Comparison of ENCODE assay signal across 8 cellular contexts in the genomic region with DNA sequence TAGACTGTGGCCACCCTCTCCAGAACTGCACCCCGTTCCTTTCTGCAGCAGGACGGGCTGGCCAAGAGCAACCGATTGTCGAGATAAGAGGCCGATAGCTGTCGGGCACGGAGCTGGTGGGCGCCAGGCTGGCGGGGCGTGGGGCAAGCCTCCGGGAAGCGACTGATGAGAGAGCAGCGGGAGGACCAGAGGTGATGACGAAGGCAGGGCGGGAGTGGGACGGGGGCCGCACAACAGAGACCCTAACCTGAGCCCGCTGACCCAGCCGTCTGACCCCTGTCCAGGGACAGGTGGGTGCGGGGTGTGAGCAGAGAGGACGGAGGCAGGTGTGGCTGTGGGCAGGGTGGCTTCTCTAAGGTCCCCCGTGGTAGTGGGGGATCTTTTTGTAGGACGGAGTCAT. TPM values are rescaled to one million over a fixed set of nuclear protein-coding genes. Genes with fewer than 3 reads are reported as not detected.
A peak's percentile ranks its signal among the peaks of the same experiment; 100 is the strongest.
DNase-seq lines count a peak whose midpoint lies in the region; ATAC-seq and TF ChIP-seq lines count a peak whose summit lies in the region.

No MANE protein-coding gene starts in this region.

- no peaks in the 10 kb centered on the region for H3K9me3 ChIP-seq in SK-N-SH
- H3K9me3 ChIP-seq in SJSA1 (replicated peaks) = no peaks in the 10 kb centered on the region
- H3K9me3 ChIP-seq in esophagus muscularis mucosa = peaks cover 0 to 5% (median 0%) of the 10 kb centered on the region in 4 donors
- H3K9me3 ChIP-seq in spleen = no peaks in the 10 kb centered on the region

- peak overlapping the region; percentile 79; the same call in 1 of the 2 replicates for H3K4me2 ChIP-seq in SK-N-SH

- TF ChIP-seq POLR2A in esophagus muscularis mucosa (IDR thresholded peaks at IDR 0.05; ENCODE audit: low read depth) (no peak), spleen (IDR thresholded peaks at IDR 0.05) (no peak)

- TF ChIP-seq CTCF in SK-N-SH (IDR thresholded peaks at IDR 0.05) (no peak), esophagus muscularis mucosa (IDR thresholded peaks at IDR 0.05) (no peak), spleen (IDR thresholded peaks at IDR 0.05 in 8 of 11, conservative IDR thresholded peaks at IDR 0.05 in 3 of 11) (no peak)

- TF ChIP-seq EP300 in SK-N-SH (IDR thresholded peaks at IDR 0.05; ENCODE audit: borderline replicate concordance in 1 of 2, low read depth in 1 of 2, low read length in 1 of 2) (no peak), esophagus muscularis mucosa (IDR thresholded peaks at IDR 0.05) (no peak)

- 86% methylated on average over 19 of the region's 23 CpGs for WGBS in SK-N-SH (ENCODE audit: low lambda C conversion rate)
- WGBS in esophagus muscularis mucosa = 66% methylated on average over 12 of the region's 23 CpGs
- WGBS in spleen, 5 donors = 57 to 79% (median 60%) methylated on average over 21 to 23 of the region's 23 CpGs

- H3K27ac ChIP-seq in SK-N-SH (ENCODE audit: low read depth in 2 of 2, low read length in 1 of 2) (no peak overlapping the region; a peak in 1 of 4 replicates), SJSA1 (peak overlapping the region; percentile 73; the same call in 1 of the 2 replicates), esophagus muscularis mucosa (replicated peaks in 1 of 4) (peak overlapping the region; percentile 84 to 86 (median 84)), spleen (peak overlapping the region; percentile 86 to 97 (median 89))

- CTCF ChIA-PET in SK-N-SH (lab: Yijun Ruan, JAX) = no interaction called here

- H3K4me1 ChIP-seq in SK-N-SH (ENCODE audit: control insufficient read depth in 1 of 2, insufficient read depth in 2 of 2, low read depth in 1 of 2, low read length in 1 of 2) (peaks cover 0 to 3% of the 10 kb centered on the region in 2 experiments; a peak in 1 of 4 replicates), SJSA1 (replicated peaks) (peaks cover 10% of the 10 kb centered on the region), esophagus muscularis mucosa (peaks cover 4 to 15% (median 13%) of the 10 kb centered on the region in 4 donors), spleen (peaks cover 0 to 29% (median 14%) of the 10 kb centered on the region in 6 donors)

- H3K79me2 ChIP-seq in SK-N-SH (ENCODE audit: insufficient read depth) = no peaks in the 10 kb centered on the region

- H2AFZ ChIP-seq in SK-N-SH (ENCODE audit: low read depth) = no peak overlapping the region

- no peak overlapping the region for H3K9ac ChIP-seq in SK-N-SH

- no peak for ATAC-seq in SK-N-SH treated with all-trans-retinoic acid at 6 μM for 48 hours
- ATAC-seq in HG03159 (IDR thresholded peaks at IDR 0.05; ENCODE audit: unreplicated experiment) = no peak
- ATAC-seq in GM18873 (IDR thresholded peaks at IDR 0.05; ENCODE audit: low FRiP score, unreplicated experiment) = no peak

- no peaks in the 10 kb centered on the region for H3K9me2 ChIP-seq in SK-N-SH

- H3K36me3 ChIP-seq in SK-N-SH (replicated peaks in 1 of 2; ENCODE audit: control insufficient read depth in 1 of 2, insufficient read depth in 2 of 2, low read length in 1 of 2) (no peaks in the 10 kb centered on the region), SJSA1 (no peaks in the 10 kb centered on the region), esophagus muscularis mucosa (no peaks in the 10 kb centered on the region), spleen (no peaks in the 10 kb centered on the region)

- POLR2A ChIA-PET in SK-N-SH (lab: Yijun Ruan, JAX) = no interaction called here

- H3F3A ChIP-seq in SK-N-SH (replicated peaks; ENCODE audit: insufficient read depth) = no peaks in the 10 kb centered on the region

- H3K4me3 ChIP-seq in SK-N-SH (ENCODE audit: low read depth in 2 of 2, low read length in 1 of 2) (no peak overlapping the region), SJSA1 (no peak overlapping the region), esophagus muscularis mucosa (peak overlapping the region; percentile 61 to 76 (median 64)), spleen (peak overlapping the region in 4 of 8 donors; percentile 52 to 78 (median 59))

- intact Hi-C loops in esophagus muscularis mucosa (cut with DNase I) (loop anchor here (5.0 to 10.0 kb wide), 2 partner anchors 45 to 118 kb away; no protein-coding TSS in a partner anchor), spleen (cut with DNase I; ENCODE audit: low total_unique reads) (loop anchor here (5.0 kb wide), 1 partner anchor 70 kb away; no protein-coding TSS in a partner anchor)

- no peaks in the 10 kb centered on the region for H4K20me1 ChIP-seq in SK-N-SH (ENCODE audit: insufficient read depth)

- TF ChIP-seq RAD21 in SK-N-SH (IDR thresholded peaks at IDR 0.05; ENCODE audit: low read length) = no peak

- DNase-seq in SK-N-SH (no peak), SJSA1 (ENCODE audit: low read depth in 1 of 2, low spot score in 2 of 2) (no peak), esophagus muscularis mucosa (ENCODE audit: extremely low spot score) (no peak), spleen (peak; percentile 83), NCI-H510A treated with DMSO at 0.1 percent for 48 hours (lab: John Stamatoyannopoulos, UW) (no peak)

- H3K27me3 ChIP-seq in SK-N-SH (ENCODE audit: insufficient read depth) (no peaks in the 10 kb centered on the region), SJSA1 (replicated peaks) (no peaks in the 10 kb centered on the region), esophagus muscularis mucosa (no peaks in the 10 kb centered on the region), spleen (replicated peaks in 1 of 7) (peaks cover 0 to 14% (median 0%) of the 10 kb centered on the region in 7 donors)

TF ChIP-seq in SK-N-SH, 30 proteins besides CTCF, POLR2A, EP300 and RAD21:
- no peak for TF ChIP-seq POLR2AphosphoS5 (IDR thresholded peaks at IDR 0.05; ENCODE audit: low read depth, low read length)
- no peak for TF ChIP-seq RFX5 (IDR thresholded peaks at IDR 0.05; ENCODE audit: low read length)
- no peak for TF ChIP-seq FOSL2 (IDR thresholded peaks at IDR 0.05; ENCODE audit: borderline replicate concordance, low read depth)
- TF ChIP-seq GABPA (IDR thresholded peaks at IDR 0.05; ENCODE audit: low read depth) = no peak
- no peak for TF ChIP-seq NFIC (IDR thresholded peaks at IDR 0.05; ENCODE audit: borderline replicate concordance)
- no peak for TF ChIP-seq GATA2 (CRISPR knock-in tag; IDR thresholded peaks at IDR 0.05)

TF ChIP-seq in SK-N-SH treated with all-trans-retinoic acid at 6 μM for 48 hours, 23 proteins besides CTCF, POLR2A, EP300 and RAD21 (continues in another document):
- TF ChIP-seq BACH2 (CRISPR knock-in tag; IDR thresholded peaks at IDR 0.05; ENCODE audit: borderline replicate concordance) (no peak), GLIS3 (CRISPR knock-in tag; IDR thresholded peaks at IDR 0.05) (no peak), ZFP30 (CRISPR knock-in tag; IDR thresholded peaks at IDR 0.05) (no peak), ISL1 (CRISPR knock-in tag; IDR thresholded peaks at IDR 0.05) (no peak), ESRRG (CRISPR knock-in tag; IDR thresholded peaks at IDR 0.05) (no peak), ARNTL (CRISPR knock-in tag; IDR thresholded peaks at IDR 0.05; ENCODE audit: borderline replicate concordance, low read depth) (no peak), OSR1 (CRISPR knock-in tag; IDR thresholded peaks at IDR 0.05) (no peak), RARB (CRISPR knock-in tag; IDR thresholded peaks at IDR 0.05) (no peak), ZFP3 (CRISPR knock-in tag; IDR thresholded peaks at IDR 0.05) (no peak), TCF4 (CRISPR knock-in tag; IDR thresholded peaks at IDR 0.05; ENCODE audit: borderline replicate concordance) (no peak), TOX (CRISPR knock-in tag; IDR thresholded peaks at IDR 0.05; ENCODE audit: borderline replicate concordance) (no peak), ZNF565 (CRISPR knock-in tag; conservative IDR thresholded peaks at IDR 0.05; ENCODE audit: low read depth) (no peak), ZNF70 (CRISPR knock-in tag; IDR thresholded peaks at IDR 0.05) (no peak), CSDC2 (CRISPR knock-in tag; IDR thresholded peaks at IDR 0.05) (no peak)
- TF ChIP-seq, protein P1, sequence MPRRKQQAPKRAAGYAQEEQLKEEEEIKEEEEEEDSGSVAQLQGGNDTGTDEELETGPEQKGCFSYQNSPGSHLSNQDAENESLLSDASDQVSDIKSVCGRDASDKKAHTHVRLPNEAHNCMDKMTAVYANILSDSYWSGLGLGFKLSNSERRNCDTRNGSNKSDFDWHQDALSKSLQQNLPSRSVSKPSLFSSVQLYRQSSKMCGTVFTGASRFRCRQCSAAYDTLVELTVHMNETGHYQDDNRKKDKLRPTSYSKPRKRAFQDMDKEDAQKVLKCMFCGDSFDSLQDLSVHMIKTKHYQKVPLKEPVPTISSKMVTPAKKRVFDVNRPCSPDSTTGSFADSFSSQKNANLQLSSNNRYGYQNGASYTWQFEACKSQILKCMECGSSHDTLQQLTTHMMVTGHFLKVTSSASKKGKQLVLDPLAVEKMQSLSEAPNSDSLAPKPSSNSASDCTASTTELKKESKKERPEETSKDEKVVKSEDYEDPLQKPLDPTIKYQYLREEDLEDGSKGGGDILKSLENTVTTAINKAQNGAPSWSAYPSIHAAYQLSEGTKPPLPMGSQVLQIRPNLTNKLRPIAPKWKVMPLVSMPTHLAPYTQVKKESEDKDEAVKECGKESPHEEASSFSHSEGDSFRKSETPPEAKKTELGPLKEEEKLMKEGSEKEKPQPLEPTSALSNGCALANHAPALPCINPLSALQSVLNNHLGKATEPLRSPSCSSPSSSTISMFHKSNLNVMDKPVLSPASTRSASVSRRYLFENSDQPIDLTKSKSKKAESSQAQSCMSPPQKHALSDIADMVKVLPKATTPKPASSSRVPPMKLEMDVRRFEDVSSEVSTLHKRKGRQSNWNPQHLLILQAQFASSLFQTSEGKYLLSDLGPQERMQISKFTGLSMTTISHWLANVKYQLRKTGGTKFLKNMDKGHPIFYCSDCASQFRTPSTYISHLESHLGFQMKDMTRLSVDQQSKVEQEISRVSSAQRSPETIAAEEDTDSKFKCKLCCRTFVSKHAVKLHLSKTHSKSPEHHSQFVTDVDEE (CRISPR knock-in tag; IDR thresholded peaks at IDR 0.05) = no peak

RNA-seq across cellular contexts. Expression of gene BRSK2, which starts 7.3 kb away (rescaled TPM):
- 0.64 and 0.80 TPM in 2 replicates for polyA plus RNA-seq in SK-N-SH (2012; rRNA removed)
- polyA plus RNA-seq in SK-N-SH (2012; cell fraction: cytosol; rRNA removed) = 0.26 and 0.68 TPM in 2 replicates
- polyA plus RNA-seq in SK-N-SH (2012; cell fraction: nucleus; rRNA removed) = 1.1 and 3.0 TPM in 2 replicates
- total RNA-seq in SJSA1 (2014; rRNA removed; shearing (Covaris generic)) = 0.06 and 0.55 TPM in 2 replicates
- 1 to 10 TPM; 1.0 to 3.3 (median 2.8) TPM for total RNA-seq in esophagus muscularis mucosa
- total RNA-seq in spleen = under 1 TPM; 0.26 to 0.77 (median 0.47) TPM
- polyA plus RNA-seq in spleen = 1 to 10 TPM in 1 of 3 donors, under 1 TPM in 2; 0.17 to 1.5 (median 0.32) TPM

Comparison
In these comparisons a context has a peak if more than half of its experiments do, and no peak if none do; other contexts are left out.
1. H3K27ac ChIP-seq: peak in SJSA1 (single experiment), esophagus muscularis mucosa (4 of 4) and spleen (8 of 8); none in SK-N-SH (0 of 2).
2. H3K4me3 ChIP-seq: peak in esophagus muscularis mucosa (4 of 4); none in SK-N-SH (0 of 2) and SJSA1 (single experiment).